In genomic region chr11:1877211-1878133, GRCh38 we compare ENCODE assay signal across 7 cellular contexts. TPM values are rescaled to one million over a fixed set of nuclear protein-coding genes. Genes with fewer than 3 reads are reported as not detected.
DNase-seq lines count a peak whose midpoint lies in the region; ATAC-seq and TF ChIP-seq lines count a peak whose summit lies in the region.
"Had no signal": no experiment of that assay in that cellular context is flagged by ENCODE, and none has a peak within 500 bp of the region (broad histone marks: within the 10 kb centered on the region; RNA-seq: fewer than 3 reads in every experiment).

No MANE protein-coding gene starts in this region.

- no peak overlapping the region for H3K4me3 ChIP-seq in upper lobe of left lung

- H3K27me3 ChIP-seq in upper lobe of left lung, result no peaks in the 10 kb centered on the region

- H3K9me3 Mint-ChIP-seq in activated T-cell treated with anti-CD3 and anti-CD28 coated beads, Interleukin-2, amount 50 U/mL, for 4 hours, result no peaks in the 10 kb centered on the region

- H3K4me1 Mint-ChIP-seq in activated T-cell treated with anti-CD3 and anti-CD28 coated beads, Interleukin-2, amount 50 U/mL, for 4 hours (ENCODE audit: low read depth), result peaks cover 12% of the 10 kb centered on the region

- ATAC-seq in activated T-cell treated with anti-CD3 and anti-CD28 coated beads, Interleukin-2, amount 50 U/mL, for 4 hours, result no peak
- no peak for ATAC-seq in upper lobe of left lung (ENCODE audit: low FRiP score in 2 of 2)
- ATAC-seq in GM18519 (IDR thresholded peaks at IDR 0.05; ENCODE audit: low FRiP score, unreplicated experiment), result no peak

- H3K9me3 ChIP-seq in upper lobe of left lung, result no peaks in the 10 kb centered on the region

- no peaks in the 10 kb centered on the region for H3K36me3 Mint-ChIP-seq in activated T-cell treated with anti-CD3 and anti-CD28 coated beads, Interleukin-2, amount 50 U/mL, for 4 hours (ENCODE audit: insufficient read depth)

- no peaks in the 10 kb centered on the region for H3K27me3 Mint-ChIP-seq in activated T-cell treated with anti-CD3 and anti-CD28 coated beads, Interleukin-2, amount 50 U/mL, for 4 hours (ENCODE audit: low read depth)

- H3K36me3 ChIP-seq in upper lobe of left lung, result no peaks in the 10 kb centered on the region

- 58 to 68% methylated on average over 19 to 32 of the region's 33 CpGs for WGBS in upper lobe of left lung, 2 donors

- TF ChIP-seq POLR2A in upper lobe of left lung (IDR thresholded peaks at IDR 0.05), result no peak

- intact Hi-C loops in cardiac septum (cut with DNase I), result no loop called here

- TF ChIP-seq CTCF in upper lobe of left lung (IDR thresholded peaks at IDR 0.05), result no peak

- peaks cover 0 to 30% (median 8%) of the 10 kb centered on the region in 4 donors for H3K4me1 ChIP-seq in upper lobe of left lung

- no peak overlapping the region for H3K4me3 Mint-ChIP-seq in activated T-cell treated with anti-CD3 and anti-CD28 coated beads, Interleukin-2, amount 50 U/mL, for 4 hours

- no peak for TF ChIP-seq EP300 in upper lobe of left lung (IDR thresholded peaks at IDR 0.05)

- no peak overlapping the region for H3K27ac ChIP-seq in upper lobe of left lung

- peak; percentile 19 for DNase-seq in activated T-cell treated with anti-CD3 and anti-CD28 coated beads, Interleukin-2, amount 50 U/mL, for 1 hour
- DNase-seq in activated T-cell treated with anti-CD3 and anti-CD28 coated beads, Interleukin-2, amount 50 U/mL, for 4 hours, result no peak
- peak; percentile 78 for DNase-seq in cardiac septum (ENCODE audit: low spot score)
- peak; percentile 20 to 89 for DNase-seq in upper lobe of left lung
- DNase-seq in NCI-H526 treated with DMSO at 0.1 percent for 48 hours (lab: John Stamatoyannopoulos, UW), result no peak

RNA-seq across cellular contexts. Expression of gene PRR33, which starts 14.2 kb away (rescaled TPM):
- total RNA-seq in activated T-cell treated with anti-CD3 and anti-CD28 coated beads, Interleukin-2, amount 50 U/mL, for 4 hours, result under 1 TPM in 2 of 3 donors, not detected in 1; 0.08 to 0.20 TPM
- 0.75 TPM for total RNA-seq in cardiac septum
- total RNA-seq in upper lobe of left lung, result not detected
- total RNA-seq: glomerular endothelial cell had no signal

RNA-seq across cellular contexts. Expression of gene LSP1, which starts 24.6 kb away (rescaled TPM):
- total RNA-seq in activated T-cell treated with anti-CD3 and anti-CD28 coated beads, Interleukin-2, amount 50 U/mL, for 4 hours, result 10 to 100 TPM; 34.6 to 71.7 (median 60.6) TPM
- total RNA-seq in cardiac septum, result 35.1 TPM
- 100 to 1,000 TPM in 2 of 6 donors, 10 to 100 TPM in 4; 29.3 to 162 (median 66.2) TPM for total RNA-seq in upper lobe of left lung

RNA-seq across cellular contexts. Expression of gene TNNI2, which starts 38.7 kb away (rescaled TPM):
- total RNA-seq in activated T-cell treated with anti-CD3 and anti-CD28 coated beads, Interleukin-2, amount 50 U/mL, for 4 hours, result not detected
- total RNA-seq in cardiac septum (0.78 TPM), upper lobe of left lung (10 to 100 TPM in 5 of 6 donors, 1 to 10 TPM in 1; 7.3 to 28.3 (median 16.7) TPM)
- total RNA-seq: glomerular endothelial cell had no signal

RNA-seq across cellular contexts. Expression of gene TNNT3, which starts 42.0 kb away (rescaled TPM):
- total RNA-seq in activated T-cell treated with anti-CD3 and anti-CD28 coated beads, Interleukin-2, amount 50 U/mL, for 4 hours, result not detected
- total RNA-seq in cardiac septum (41.5 TPM), upper lobe of left lung (10 to 100 TPM in 1 of 6 donors, 1 to 10 TPM in 4, not detected in 1; 1.1 to 13.1 (median 2.4) TPM)
- total RNA-seq: glomerular endothelial cell had no signal

RNA-seq across cellular contexts. Expression of gene SYT8, which starts 42.7 kb away (rescaled TPM):
- total RNA-seq in activated T-cell treated with anti-CD3 and anti-CD28 coated beads, Interleukin-2, amount 50 U/mL, for 4 hours, result not detected
- not detected for total RNA-seq in cardiac septum
- 10 to 100 TPM in 4 of 6 donors, 1 to 10 TPM in 2; 7.4 to 31.3 (median 22.9) TPM for total RNA-seq in upper lobe of left lung
- total RNA-seq: glomerular endothelial cell had no signal

Comparison
In these comparisons a context has a peak if more than half of its experiments do, and no peak if none do; other contexts are left out.
1. DNase-seq: peak in activated T-cell treated with anti-CD3 and anti-CD28 coated beads, Interleukin-2, amount 50 U/mL, for 1 hour (single experiment), cardiac septum (single experiment) and upper lobe of left lung (2 of 2); none in activated T-cell treated with anti-CD3 and anti-CD28 coated beads, Interleukin-2, amount 50 U/mL, for 4 hours (single experiment) and NCI-H526 treated with DMSO at 0.1 percent for 48 hours (single experiment).